In the genomic region with DNA sequence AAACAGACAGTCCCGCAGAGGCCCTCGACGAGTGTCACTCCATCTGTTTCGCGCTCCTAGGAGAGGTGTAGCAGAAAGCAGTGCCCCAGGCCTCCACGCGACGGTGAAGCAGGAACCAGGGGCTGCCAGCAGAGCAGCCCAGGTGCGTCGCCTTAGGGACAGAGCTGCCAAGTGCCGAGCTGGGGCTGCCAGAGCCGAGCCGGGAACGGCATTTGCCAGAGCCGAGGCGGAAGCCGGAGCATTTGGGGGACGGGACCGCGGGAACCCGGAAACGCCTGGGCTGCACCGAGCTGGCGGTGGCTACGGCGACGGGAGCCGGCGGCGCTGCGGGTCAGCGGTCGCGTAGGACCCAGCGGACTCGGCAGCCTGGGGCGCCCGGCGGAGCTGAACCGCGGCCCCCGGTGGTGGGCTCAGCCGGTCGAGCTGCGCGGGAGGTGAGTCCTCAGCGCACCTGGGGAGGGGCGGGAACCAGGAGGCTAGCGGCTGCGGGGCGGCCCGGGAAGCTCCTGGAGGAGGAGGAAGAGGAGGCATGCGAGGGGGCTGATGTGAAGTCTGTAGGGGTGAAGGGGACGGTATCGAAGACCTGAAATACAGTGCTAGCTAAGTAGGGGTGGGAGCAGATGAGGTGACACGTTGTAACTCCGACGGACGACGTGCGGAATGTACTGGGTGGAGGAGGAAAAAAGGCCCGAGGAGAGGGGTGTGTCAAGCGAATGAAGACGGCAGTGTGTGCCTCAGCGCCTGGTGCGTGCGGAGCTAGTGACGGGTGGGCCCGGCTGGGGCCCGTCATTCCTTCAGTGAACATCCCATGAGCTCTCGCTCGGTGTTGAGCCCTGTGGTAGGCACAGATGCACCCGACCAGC, we compare ENCODE assay signal across 9 cellular contexts. TPM values are rescaled to one million over a fixed set of nuclear protein-coding genes. Genes with fewer than 3 reads are reported as not detected.
A peak's percentile ranks its signal among the peaks of the same experiment; 100 is the strongest.
DNase-seq lines count a peak whose midpoint lies in the region; ATAC-seq, FAIRE-seq and TF ChIP-seq lines count a peak whose summit lies in the region.
"Had no signal": no experiment of that assay in that cellular context is flagged by ENCODE, and none has a peak within 500 bp of the region (broad histone marks: within the 10 kb centered on the region; RNA-seq: fewer than 3 reads in every experiment).

A gene (plus strand): TSS at position 268 of the 863 bp plus-strand sequence. CDS start 23,559 bp downstream, outside the sequence.

- peaks cover 31% of the 10 kb centered on the region for H3K79me2 ChIP-seq in HepG2 (ENCODE audit: insufficient read depth, low read length)

- no peaks in the 10 kb centered on the region; a peak in 1 of 5 replicates for H3K27me3 ChIP-seq in HepG2 (ENCODE audit: control insufficient read depth in 1 of 2, insufficient read depth in 2 of 2, low read length in 2 of 2)

- BruUV-seq in HepG2 (replicated peaks; lab: Mats Ljungman, UMichigan) = no TSS peak

- DNase-seq in AG20443 (ENCODE audit: low spot score) = peak; percentile 94
- DNase-seq in NCI-H460 (ENCODE audit: extremely low read depth, low read depth) = peak; percentile 40
- DNase-seq in activated CD4-positive, alpha-beta T cell treated with anti-CD3 and anti-CD28 coated beads, Interleukin-2, amount 10 ng/mL, durations not matched to agents 24 days and 14 days = peak; percentile 94
- peak; percentile 74 for DNase-seq in HepG2 (ENCODE audit: low spot score)
- DNase-seq in stimulated activated CD4-positive, alpha-beta T cell treated with anti-CD3 and anti-CD28 coated beads, Interleukin-4, amount 100 ng/mL, for 1 hour = peak; percentile 82

- TF ChIP-seq EP300 in HepG2 (IDR thresholded peaks at IDR 0.05; ENCODE audit: low read depth in 2 of 2, low read length in 2 of 2) (peak in 1 of 2 experiments; percentile 29; a peak in 1 of 4 replicates), HepG2 (CRISPR knock-in tag; IDR thresholded peaks at IDR 0.05; ENCODE audit: borderline replicate concordance) (peak; percentile 47; the same call in 1 of the 2 replicates)

- H3K4me1 Mint-ChIP-seq in activated CD4-positive, alpha-beta T cell treated with anti-CD3 and anti-CD28 coated beads, Interleukin-2, amount 10 ng/mL, durations not matched to agents 24 days and 14 days = peaks cover 16% of the 10 kb centered on the region
- H3K4me1 Mint-ChIP-seq in dendritic cell treated with granulocyte-macrophage colony-stimulating factor and Interleukin-4, amounts not matched to agents 40 ng/mL and 50 ng/mL, for 4 days (ENCODE audit: low read depth) = peaks cover 17% of the 10 kb centered on the region

- peak within 1 kb of the TSS; percentile 89 for H3K4me2 ChIP-seq in HepG2 (ENCODE audit: low read depth, low read length)

- FAIRE-seq in HepG2 (lab: Jason Lieb, UNC) = no peak
- FAIRE-seq: colon had no signal

- peak within 1 kb of the TSS; percentile 97 for H3K4me3 Mint-ChIP-seq in activated CD4-positive, alpha-beta T cell treated with anti-CD3 and anti-CD28 coated beads, Interleukin-2, amount 10 ng/mL, durations not matched to agents 24 days and 14 days
- H3K4me3 Mint-ChIP-seq in dendritic cell treated with granulocyte-macrophage colony-stimulating factor and Interleukin-4, amounts not matched to agents 40 ng/mL and 50 ng/mL, for 4 days = peak within 1 kb of the TSS; percentile 100

- intact Hi-C loops in activated CD4-positive, alpha-beta T cell treated with anti-CD3 and anti-CD28 coated beads, Interleukin-2, amount 10 ng/mL, durations not matched to agents 24 days and 14 days (cut with micrococcal nuclease) = loop anchor here (1.0 to 5.0 kb wide), 4 partner anchors 67 to 163 kb away; a partner anchor contains a TSS
- intact Hi-C loops in dendritic cell treated with granulocyte-macrophage colony-stimulating factor and Interleukin-4, amounts not matched to agents 40 ng/mL and 50 ng/mL, for 4 days (cut with micrococcal nuclease) = loop anchor here (2.0 to 5.0 kb wide), 2 partner anchors 67 to 162 kb away; a partner anchor contains a TSS
- intact Hi-C loops in HepG2 (cut with micrococcal nuclease; ENCODE audit: unreplicated experiment) = loop anchor here (2.0 to 10.0 kb wide), 2 partner anchors 69 to 165 kb away; a partner anchor contains a TSS

- TF ChIP-seq POLR2A in GM18951 (IDR thresholded peaks at IDR 0.05; ENCODE audit: extremely low read depth, insufficient read depth, insufficient read length) (peak; percentile 89), HepG2 (IDR thresholded peaks at IDR 0.05; ENCODE audit: insufficient read depth in 1 of 2, low read depth in 2 of 2, low read length in 2 of 2) (peak; percentile 72 to 75; a peak in 3 of 4 replicates)

- peak within 1 kb of the TSS; percentile 79 to 97 (median 95) for H3K4me3 ChIP-seq in HepG2 (replicated peaks in 1 of 3; ENCODE audit: insufficient read depth in 1 of 3, low read depth in 2 of 3, low read length in 3 of 3)

- no peaks in the 10 kb centered on the region for H3K9me3 Mint-ChIP-seq in activated CD4-positive, alpha-beta T cell treated with anti-CD3 and anti-CD28 coated beads, Interleukin-2, amount 10 ng/mL, durations not matched to agents 24 days and 14 days
- no peaks in the 10 kb centered on the region for H3K9me3 Mint-ChIP-seq in dendritic cell treated with granulocyte-macrophage colony-stimulating factor and Interleukin-4, amounts not matched to agents 40 ng/mL and 50 ng/mL, for 4 days

- WGBS in HepG2 (ENCODE audit: low lambda C conversion rate) = 1% methylated on average over 49 of the region's 73 CpGs

- H2AFZ ChIP-seq in HepG2 (ENCODE audit: low read length) = peak within 1 kb of the TSS; percentile 96

- H3K36me3 Mint-ChIP-seq in activated CD4-positive, alpha-beta T cell treated with anti-CD3 and anti-CD28 coated beads, Interleukin-2, amount 10 ng/mL, durations not matched to agents 24 days and 14 days (ENCODE audit: low read depth) = peaks cover 9% of the 10 kb centered on the region
- peaks cover 20% of the 10 kb centered on the region for H3K36me3 Mint-ChIP-seq in dendritic cell treated with granulocyte-macrophage colony-stimulating factor and Interleukin-4, amounts not matched to agents 40 ng/mL and 50 ng/mL, for 4 days (ENCODE audit: low read depth)

- peaks cover 28% of the 10 kb centered on the region; the same call in 1 of the 2 replicates for H3K4me1 ChIP-seq in HepG2 (ENCODE audit: insufficient read depth, low read length)

- CTCF ChIA-PET in HepG2 (lab: Yijun Ruan, JAX; ENCODE audit: low intra/inter-chr PET ratio, low total read pairs) = no interaction called here

- H3K9ac ChIP-seq in HepG2 (ENCODE audit: insufficient read depth, low read depth, low read length) = peak within 1 kb of the TSS; percentile 77

- H4K20me1 ChIP-seq in HepG2 (ENCODE audit: insufficient read depth, low read length) = no peaks in the 10 kb centered on the region

- in situ Hi-C loops in GM18951 (cut with MboI; ENCODE audit: low sequenced_read_pairs, unreplicated experiment) = no loop called here
- in situ Hi-C loops in HepG2 (cut with HindIII; ENCODE audit: extremely low pct_ligation_motif_present, low pct_unique_long_range_greater_than_20kb) = no loop called here

- peaks cover 0 to 5% of the 10 kb centered on the region in 2 experiments; a peak in 1 of 5 replicates for H3K36me3 ChIP-seq in HepG2 (replicated peaks in 1 of 2; ENCODE audit: control insufficient read depth in 1 of 2, insufficient read depth in 2 of 2, low read length in 2 of 2)

- TF ChIP-seq CTCF in HepG2 (CRISPR knock-in tag; IDR thresholded peaks at IDR 0.05) = peak; percentile 50

- H3K27ac Mint-ChIP-seq in activated CD4-positive, alpha-beta T cell treated with anti-CD3 and anti-CD28 coated beads, Interleukin-2, amount 10 ng/mL, durations not matched to agents 24 days and 14 days = peak within 1 kb of the TSS; percentile 98
- H3K27ac Mint-ChIP-seq in dendritic cell treated with granulocyte-macrophage colony-stimulating factor and Interleukin-4, amounts not matched to agents 40 ng/mL and 50 ng/mL, for 4 days = peak within 1 kb of the TSS; percentile 83

- H3K27ac ChIP-seq in HepG2 (ENCODE audit: extremely low read length, insufficient read depth, low read length) = peak within 1 kb of the TSS; percentile 86

- no peaks in the 10 kb centered on the region for H3K9me3 ChIP-seq in HepG2 (ENCODE audit: low read length)

- POLR2A ChIA-PET in HepG2 (lab: Yijun Ruan, JAX) = interaction anchor here (0.8 to 2.3 kb wide), 10 partner anchors 13 to 925 kb away, joined by 3 to 25 read pairs (median 5); a partner anchor contains a TSS

- peak; percentile 63 for TF ChIP-seq RAD21 in HepG2 (CRISPR knock-in tag; IDR thresholded peaks at IDR 0.05)

- ATAC-seq in HG03175 (IDR thresholded peaks at IDR 0.05; ENCODE audit: unreplicated experiment) (peak; percentile 87), HepG2 (peak; percentile 97)

- H3K27me3 Mint-ChIP-seq in activated CD4-positive, alpha-beta T cell treated with anti-CD3 and anti-CD28 coated beads, Interleukin-2, amount 10 ng/mL, durations not matched to agents 24 days and 14 days = no peaks in the 10 kb centered on the region
- no peaks in the 10 kb centered on the region for H3K27me3 Mint-ChIP-seq in dendritic cell treated with granulocyte-macrophage colony-stimulating factor and Interleukin-4, amounts not matched to agents 40 ng/mL and 50 ng/mL, for 4 days

RNA-seq across cellular contexts. Expression of the gene that starts here (rescaled TPM):
- total RNA-seq in NCI-H460 (2014; rRNA removed; shearing (Covaris generic)) = 22.9 and 31.9 TPM in 2 replicates
- polyA plus RNA-seq in NCI-H460 (2014; cell fraction: nucleus; rRNA removed) = 14.0 and 26.7 TPM in 2 replicates
- total RNA-seq in activated CD4-positive, alpha-beta T cell treated with anti-CD3 and anti-CD28 coated beads, Interleukin-2, amount 10 ng/mL, durations not matched to agents 24 days and 14 days = 15.7 and 17.4 TPM in 2 replicates
- 19.2 and 24.9 TPM in 2 replicates for total RNA-seq in HepG2 (2016; rRNA removed; fragmentation: Illumina TruSeq; extraction: Trizol)
- 2.5 and 4.6 TPM in 2 replicates for total RNA-seq in HepG2 (2016; cell fraction: cytosol; rRNA removed; fragmentation: Illumina TruSeq; extraction: Trizol; ENCODE audit: low read depth)
- 21.1 and 24.8 TPM in 2 replicates for total RNA-seq in HepG2 (2016; cell fraction: insoluble cytoplasmic fraction; rRNA removed; fragmentation: Illumina TruSeq; extraction: Trizol)
- total RNA-seq in HepG2 (2016; cell fraction: membrane; rRNA removed; fragmentation: Illumina TruSeq; extraction: Trizol) = 9.9 and 10.2 TPM in 2 replicates
- 34.2 and 38.6 TPM in 2 replicates for total RNA-seq in HepG2 (2016; cell fraction: nucleus; rRNA removed; fragmentation: Illumina TruSeq; extraction: Trizol)
- 8.5 and 11.2 TPM in 2 replicates for polyA plus RNA-seq in HepG2 (2011; rRNA removed)
- 4.1 and 4.7 TPM in 2 replicates for polyA plus RNA-seq in HepG2 (2011; cell fraction: cytosol; rRNA removed)
- polyA plus RNA-seq in HepG2 (2011; cell fraction: nucleus; rRNA removed) = 4.5 and 7.1 TPM in 2 replicates
- polyA plus RNA-seq in HepG2 (2012) = 12.5 and 18.9 TPM in 2 replicates
- polyA plus RNA-seq in HepG2 (2016; cell fraction: cytosol; fragmentation: Illumina TruSeq; extraction: Trizol; ENCODE audit: low read depth) = 3.1 and 5.4 TPM in 2 replicates
- polyA plus RNA-seq in HepG2 (2016; cell fraction: insoluble cytoplasmic fraction; fragmentation: Illumina TruSeq; extraction: Trizol; ENCODE audit: low read depth) = 15.1 and 18.9 TPM in 2 replicates
- polyA plus RNA-seq in HepG2 (2016; cell fraction: membrane; fragmentation: Illumina TruSeq; extraction: Trizol; ENCODE audit: low read depth) = 6.6 TPM in 2 replicates
- polyA plus RNA-seq in HepG2 (2016; cell fraction: nucleus; fragmentation: Illumina TruSeq; extraction: Trizol; ENCODE audit: insufficient read depth, low read depth) = 43.0 and 43.3 TPM in 2 replicates
- polyA minus RNA-seq in HepG2 (2011; rRNA and poly(A)+ RNA removed; ENCODE audit: low replicate concordance) = 5.5 and 8.9 TPM in 2 replicates
- 5.7 and 8.3 TPM in 2 replicates for polyA minus RNA-seq in HepG2 (2011; cell fraction: cytosol; rRNA and poly(A)+ RNA removed)
- 20.9 and 22.4 TPM in 2 replicates for polyA minus RNA-seq in HepG2 (2011; cell fraction: nucleus; rRNA and poly(A)+ RNA removed)

Comparison
In these comparisons a context has a peak if more than half of its experiments do, and no peak if none do; other contexts are left out.
1. Peak in every context shown above with its lines: DNase-seq, ATAC-seq, H3K4me3 ChIP-seq and H3K27ac ChIP-seq.
2. DNase-seq: peak in every context shown above with its lines; median percentile 94 in AG20443; 94 in activated CD4-positive, alpha-beta T cell treated with anti-CD3 and anti-CD28 coated beads, Interleukin-2, amount 10 ng/mL, durations not matched to agents 24 days and 14 days; 82 in stimulated activated CD4-positive, alpha-beta T cell treated with anti-CD3 and anti-CD28 coated beads, Interleukin-4, amount 100 ng/mL, for 1 hour; 74 in HepG2; 40 in NCI-H460.